Comparison of ENCODE assay signal across 9 cellular contexts in the genomic region with DNA sequence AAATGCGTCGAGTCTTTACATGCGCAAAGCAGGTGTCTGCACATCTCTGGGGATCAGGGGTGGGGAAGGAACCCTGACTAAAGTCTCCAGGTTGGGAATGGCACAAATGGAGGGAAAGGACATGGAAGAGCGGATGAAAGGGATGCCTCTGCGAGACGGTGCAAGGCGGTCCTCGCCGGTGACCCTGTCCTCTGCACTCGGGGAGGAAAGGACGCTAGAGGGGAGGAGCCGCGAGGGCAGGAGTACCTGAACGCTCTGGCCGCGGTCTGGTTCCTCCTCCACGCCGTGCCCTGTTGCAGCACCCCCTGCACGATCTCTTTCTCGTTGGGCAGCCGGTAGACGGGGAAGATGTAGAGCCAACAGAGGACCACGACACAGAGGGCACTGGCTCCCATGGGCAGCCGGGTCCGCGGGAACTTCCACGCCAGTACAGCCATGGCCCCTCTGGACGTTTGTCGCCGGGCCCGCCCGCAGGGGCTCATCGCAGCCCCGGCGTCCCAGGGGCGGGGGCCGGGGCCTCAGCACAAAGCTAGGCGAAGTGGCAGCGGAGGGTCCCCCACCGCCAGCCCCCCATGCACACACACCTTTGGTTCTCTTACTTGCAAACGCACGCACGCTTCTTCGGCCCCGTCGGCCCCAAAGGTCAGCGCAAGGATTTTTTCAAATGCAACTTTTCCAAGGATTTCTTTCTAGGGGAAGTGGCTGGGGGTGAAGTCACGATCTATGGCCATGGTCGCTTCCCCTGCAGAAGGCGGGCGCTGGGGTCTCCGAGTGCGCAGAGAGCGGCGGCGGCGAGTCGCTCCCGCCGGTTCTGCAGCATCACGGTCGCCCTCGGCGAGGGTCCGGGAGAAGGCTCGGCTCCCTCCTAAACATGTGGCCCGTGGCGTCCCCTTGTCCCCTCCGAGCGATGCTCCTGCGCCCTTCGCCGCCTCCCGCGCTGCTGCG. TPM values are rescaled to one million over a fixed set of nuclear protein-coding genes. Genes with fewer than 3 reads are reported as not detected.
DNase-seq lines count a peak whose midpoint lies in the region; ATAC-seq and TF ChIP-seq lines count a peak whose summit lies in the region.
"Had no signal": no experiment of that assay in that cellular context is flagged by ENCODE, and none has a peak within 500 bp of the region (broad histone marks: within the 10 kb centered on the region; RNA-seq: fewer than 3 reads in every experiment).

No MANE protein-coding gene starts in this region.

- TF ChIP-seq POLR2A in heart left ventricle (IDR thresholded peaks at IDR 0.05), result no peak

- H3K36me3 Mint-ChIP-seq in activated T-helper 2 cell treated with anti-CD3 and anti-CD28 coated beads, Interferon-gamma antibody, Interleukin-2, Interleukin-4, amounts not matched to agents 10 μg/mL and 5 μg/mL and 100 μg/mL, durations not matched to agents 14 hours and 24 hours and 36 hours (ENCODE audit: low read depth), result no peaks in the 10 kb centered on the region

- no peaks in the 10 kb centered on the region for H3K36me3 ChIP-seq in heart left ventricle
- H3K36me3 ChIP-seq: neutrophil had no signal

- intact Hi-C loops in activated T-helper 2 cell treated with anti-CD3 and anti-CD28 coated beads, Interferon-gamma antibody, Interleukin-2, Interleukin-4, amounts not matched to agents 10 μg/mL and 5 μg/mL and 100 μg/mL, durations not matched to agents 14 hours and 24 hours and 36 hours (cut with micrococcal nuclease), result loop anchor here (2.0 kb wide), 2 partner anchors 233 to 287 kb away; a partner anchor contains a TSS
- intact Hi-C loops in heart left ventricle (cut with DNase I), result loop anchor here in 6 of 10 donors (2.0 to 10.0 kb wide), 4 partner anchors 111 to 251 kb away; no protein-coding TSS in a partner anchor

- H3K27me3 Mint-ChIP-seq in activated T-helper 2 cell treated with anti-CD3 and anti-CD28 coated beads, Interferon-gamma antibody, Interleukin-2, Interleukin-4, amounts not matched to agents 10 μg/mL and 5 μg/mL and 100 μg/mL, durations not matched to agents 14 hours and 24 hours and 36 hours (ENCODE audit: low read depth), result peaks cover 59% of the 10 kb centered on the region

- peak overlapping the region in 7 of 12 donors; percentile 27 to 81 (median 57) for H3K27ac ChIP-seq in heart left ventricle
- H3K27ac ChIP-seq: neutrophil had no signal

- peaks cover 0 to 18% (median 0%) of the 10 kb centered on the region in 12 donors for H3K4me1 ChIP-seq in heart left ventricle

- WGBS in heart left ventricle, 4 donors, result 2 to 4% (median 2%) methylated on average over 47 to 76 of the region's 76 CpGs

- peak in 1 of 4 donors; percentile 21 for ATAC-seq in heart left ventricle
- no peak for ATAC-seq in HG02798 (IDR thresholded peaks at IDR 0.05; ENCODE audit: poor library complexity, unreplicated experiment)
- ATAC-seq in HG02852 (IDR thresholded peaks at IDR 0.05; ENCODE audit: unreplicated experiment), result no peak

- peak overlapping the region; percentile 34 to 76 (median 66) for H3K4me3 ChIP-seq in heart left ventricle
- H3K4me3 ChIP-seq in retinal pigment epithelial cell (ENCODE audit: low read length), result peak overlapping the region; percentile 74

- TF ChIP-seq CTCF in heart left ventricle (IDR thresholded peaks at IDR 0.05) (no peak), retinal pigment epithelial cell (conservative IDR thresholded peaks at IDR 0.05; ENCODE audit: low read depth, low read length) (no peak)

- peak; percentile 31 for DNase-seq in HuH-7 (ENCODE audit: low spot score)
- DNase-seq in activated T-helper 2 cell treated with anti-CD3 and anti-CD28 coated beads, Interferon-gamma antibody, Interleukin-2, Interleukin-4, amounts not matched to agents 10 μg/mL and 5 μg/mL and 100 μg/mL, durations not matched to agents 14 hours and 24 hours and 36 hours (ENCODE audit: low spot score), result no peak
- DNase-seq in heart left ventricle, result peak in 2 of 5 donors; percentile 37 to 65
- no peak for DNase-seq in retinal pigment epithelial cell (ENCODE audit: low read depth)
- no peak for DNase-seq in SIG-M5 (lab: John Stamatoyannopoulos, UW)
- DNase-seq in GOT3 (lab: John Stamatoyannopoulos, UW), result no peak

- no peaks in the 10 kb centered on the region for H3K9me3 Mint-ChIP-seq in activated T-helper 2 cell treated with anti-CD3 and anti-CD28 coated beads, Interferon-gamma antibody, Interleukin-2, Interleukin-4, amounts not matched to agents 10 μg/mL and 5 μg/mL and 100 μg/mL, durations not matched to agents 14 hours and 24 hours and 36 hours

- H3K9me3 ChIP-seq in heart left ventricle, result no peaks in the 10 kb centered on the region
- H3K9me3 ChIP-seq: neutrophil had no signal

- peaks cover 0 to 26% (median 7%) of the 10 kb centered on the region in 9 donors for H3K27me3 ChIP-seq in heart left ventricle

- H3K4me1 Mint-ChIP-seq in activated T-helper 2 cell treated with anti-CD3 and anti-CD28 coated beads, Interferon-gamma antibody, Interleukin-2, Interleukin-4, amounts not matched to agents 10 μg/mL and 5 μg/mL and 100 μg/mL, durations not matched to agents 14 hours and 24 hours and 36 hours (ENCODE audit: low read depth), result peaks cover 11% of the 10 kb centered on the region

- no peak overlapping the region for H3K27ac Mint-ChIP-seq in activated T-helper 2 cell treated with anti-CD3 and anti-CD28 coated beads, Interferon-gamma antibody, Interleukin-2, Interleukin-4, amounts not matched to agents 10 μg/mL and 5 μg/mL and 100 μg/mL, durations not matched to agents 14 hours and 24 hours and 36 hours

- peak overlapping the region; percentile 79 for H3K4me3 Mint-ChIP-seq in activated T-helper 2 cell treated with anti-CD3 and anti-CD28 coated beads, Interferon-gamma antibody, Interleukin-2, Interleukin-4, amounts not matched to agents 10 μg/mL and 5 μg/mL and 100 μg/mL, durations not matched to agents 14 hours and 24 hours and 36 hours (ENCODE audit: low read depth)

RNA-seq across cellular contexts. Expression of a gene that starts 0.5 kb away (rescaled TPM):
- 0.39 and 1.3 TPM in 2 replicates for total RNA-seq in activated T-helper 2 cell treated with anti-CD3 and anti-CD28 coated beads, Interferon-gamma antibody, Interleukin-2, Interleukin-4, amounts not matched to agents 10 μg/mL and 5 μg/mL and 100 μg/mL, durations not matched to agents 14 hours and 24 hours and 36 hours
- 1 to 10 TPM in 6 of 9 donors, under 1 TPM in 3; 0.60 to 5.7 (median 1.7) TPM for total RNA-seq in heart left ventricle
- polyA plus RNA-seq in heart left ventricle, result 1 to 10 TPM in 1 of 2 donors, under 1 TPM in 1; 0.75 to 1.2 TPM
